ENCODE assay signal across 8 cellular contexts in the genomic region with DNA sequence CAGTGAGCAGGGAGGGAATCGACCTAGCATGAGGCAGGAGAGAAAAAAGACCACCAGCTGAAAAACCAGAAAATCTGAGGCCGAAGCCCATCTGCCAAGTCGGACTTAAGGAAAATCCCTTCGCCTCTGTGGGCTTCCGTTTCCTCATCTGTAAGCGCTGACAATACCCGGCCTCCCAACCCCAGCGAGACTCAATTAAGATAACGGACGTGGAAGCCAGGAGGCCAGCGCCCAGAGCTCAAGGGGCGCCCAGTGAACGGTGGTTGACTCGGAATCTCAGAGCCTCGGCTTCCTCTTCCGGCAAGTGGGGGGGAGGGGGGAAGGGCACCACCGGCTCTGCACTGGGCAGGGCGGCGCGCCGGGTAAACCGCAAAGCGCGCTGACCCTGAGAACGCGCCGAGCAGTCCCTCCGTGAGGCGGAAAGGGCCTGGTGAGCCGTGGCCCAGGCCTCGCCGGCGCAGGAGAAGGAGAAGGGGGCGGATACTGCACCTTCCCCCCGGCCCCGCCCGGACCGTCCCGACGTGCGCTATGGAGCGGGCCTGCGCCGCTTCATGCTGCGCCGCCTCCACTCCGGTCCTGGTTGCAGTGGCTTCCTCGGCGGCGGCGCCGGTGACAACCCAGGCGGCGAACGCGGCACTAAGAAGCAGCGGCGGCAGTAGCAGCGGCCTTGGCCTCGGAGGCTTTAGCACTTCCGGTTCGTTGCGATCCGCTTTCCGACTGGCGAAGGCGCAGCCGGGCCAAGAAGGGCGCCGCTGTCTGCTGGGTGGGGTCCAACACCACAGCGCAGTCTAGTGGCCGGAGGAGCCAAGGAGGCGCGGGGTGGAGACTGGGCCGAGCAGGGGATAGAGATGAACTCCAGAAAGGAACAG. TPM values are rescaled to one million over a fixed set of nuclear protein-coding genes. Genes with fewer than 3 reads are reported as not detected.
DNase-seq lines count a peak whose midpoint lies in the region; ATAC-seq and TF ChIP-seq lines count a peak whose summit lies in the region.

A gene (minus strand): TSS at position 693 of the 869 bp plus-strand sequence. CDS start 5,136 bp downstream, outside the sequence.

- intact Hi-C loops in heart left ventricle (cut with DNase I) (loop anchor here in 1 of 10 donors (1.0 kb wide), 1 partner anchor 94 kb away; a partner anchor contains a TSS), posterior cingulate gyrus (cut with DNase I) (loop anchor here (1.0 kb wide), 1 partner anchor 13 kb away; a partner anchor contains a TSS), upper lobe of right lung (cut with DNase I) (no loop called here)

- peak; percentile 95 for TF ChIP-seq CTCF in GM12873 (IDR thresholded peaks at IDR 0.05; ENCODE audit: insufficient read depth, low read depth, low read length, missing control alignments)
- peak; percentile 68 to 98 (median 88) for TF ChIP-seq CTCF in heart left ventricle (IDR thresholded peaks at IDR 0.05)
- peak; percentile 87 for TF ChIP-seq CTCF in upper lobe of right lung (IDR thresholded peaks at IDR 0.05)

- peaks cover 0 to 3% (median 0%) of the 10 kb centered on the region in 12 donors for H3K9me3 ChIP-seq in heart left ventricle
- H3K9me3 ChIP-seq in upper lobe of right lung = no peaks in the 10 kb centered on the region

- peak in 1 of 2 donors; percentile 54 for TF ChIP-seq POLR2A in heart left ventricle (IDR thresholded peaks at IDR 0.05)

- H3K4me3 ChIP-seq in heart left ventricle = peak within 1 kb of the TSS; percentile 83 to 100 (median 97)
- peak within 1 kb of the TSS; percentile 100 for H3K4me3 ChIP-seq in upper lobe of right lung

- peak within 1 kb of the TSS; percentile 46 for H3K27ac ChIP-seq in adipose tissue (ENCODE audit: low read depth, low read length)
- H3K27ac ChIP-seq in heart left ventricle = peak within 1 kb of the TSS; percentile 85 to 99 (median 94)
- H3K27ac ChIP-seq in upper lobe of right lung = peak within 1 kb of the TSS; percentile 94

- ATAC-seq in HG02763 (IDR thresholded peaks at IDR 0.05; ENCODE audit: unreplicated experiment) = peak; percentile 87
- peak; percentile 94 to 99 (median 98) for ATAC-seq in heart left ventricle
- ATAC-seq in upper lobe of right lung = peak; percentile 100

- WGBS in adipose tissue, 3 donors = 0 to 1% (median 1%) methylated on average over 69 to 75 of the region's 75 CpGs
- WGBS in heart left ventricle, 4 donors = 0 to 1% (median 1%) methylated on average over 33 to 75 of the region's 75 CpGs

- peaks cover 8 to 46% (median 35%) of the 10 kb centered on the region in 12 donors for H3K4me1 ChIP-seq in heart left ventricle
- peaks cover 29% of the 10 kb centered on the region for H3K4me1 ChIP-seq in upper lobe of right lung

- no peaks in the 10 kb centered on the region for H3K27me3 ChIP-seq in heart left ventricle
- no peaks in the 10 kb centered on the region for H3K27me3 ChIP-seq in upper lobe of right lung

- H3K36me3 ChIP-seq in heart left ventricle = peaks cover 0 to 16% (median 5%) of the 10 kb centered on the region in 9 donors
- H3K36me3 ChIP-seq in upper lobe of right lung = peaks cover 13% of the 10 kb centered on the region

- DNase-seq in NCI-H1417 treated with DMSO at 0.1 percent for 48 hours (lab: John Stamatoyannopoulos, UW) = peak; percentile 71
- peak; percentile 91 for DNase-seq in T follicular helper cell (ENCODE audit: low read depth)
- peak; percentile 93 to 96 (median 94) for DNase-seq in heart left ventricle
- peak; percentile 91 to 99 (median 96) for DNase-seq in posterior cingulate gyrus
- DNase-seq in upper lobe of right lung = peak; percentile 97

RNA-seq across cellular contexts. Expression of the gene that starts here (rescaled TPM):
- polyA plus RNA-seq in adipose tissue (10 to 100 TPM in 2 of 3 donors, 1 to 10 TPM in 1; 8.4 to 10.8 (median 10.5) TPM), heart left ventricle (10 to 100 TPM in 1 of 2 donors, 1 to 10 TPM in 1; 10.0 to 22.0 TPM)
- total RNA-seq in heart left ventricle (10 to 100 TPM; 34.9 to 44.5 (median 39.5) TPM), upper lobe of right lung (28.2 TPM)

Comparison
In these comparisons a context has a peak if more than half of its experiments do, and no peak if none do; other contexts are left out.
1. Peak in every context shown above with its lines: DNase-seq, ATAC-seq, H3K4me3 ChIP-seq and H3K27ac ChIP-seq.